ENCODE assay signal across 1 cellular context in genomic region chr18:644395-645004, GRCh38.
TF ChIP-seq lines count a peak whose summit lies in the region.

No MANE protein-coding gene starts in this region.

TF ChIP-seq in GM23338, 12 proteins besides CTCF, POLR2A, EP300 and RAD21 (continued from another document):
- TF ChIP-seq, protein P1, sequence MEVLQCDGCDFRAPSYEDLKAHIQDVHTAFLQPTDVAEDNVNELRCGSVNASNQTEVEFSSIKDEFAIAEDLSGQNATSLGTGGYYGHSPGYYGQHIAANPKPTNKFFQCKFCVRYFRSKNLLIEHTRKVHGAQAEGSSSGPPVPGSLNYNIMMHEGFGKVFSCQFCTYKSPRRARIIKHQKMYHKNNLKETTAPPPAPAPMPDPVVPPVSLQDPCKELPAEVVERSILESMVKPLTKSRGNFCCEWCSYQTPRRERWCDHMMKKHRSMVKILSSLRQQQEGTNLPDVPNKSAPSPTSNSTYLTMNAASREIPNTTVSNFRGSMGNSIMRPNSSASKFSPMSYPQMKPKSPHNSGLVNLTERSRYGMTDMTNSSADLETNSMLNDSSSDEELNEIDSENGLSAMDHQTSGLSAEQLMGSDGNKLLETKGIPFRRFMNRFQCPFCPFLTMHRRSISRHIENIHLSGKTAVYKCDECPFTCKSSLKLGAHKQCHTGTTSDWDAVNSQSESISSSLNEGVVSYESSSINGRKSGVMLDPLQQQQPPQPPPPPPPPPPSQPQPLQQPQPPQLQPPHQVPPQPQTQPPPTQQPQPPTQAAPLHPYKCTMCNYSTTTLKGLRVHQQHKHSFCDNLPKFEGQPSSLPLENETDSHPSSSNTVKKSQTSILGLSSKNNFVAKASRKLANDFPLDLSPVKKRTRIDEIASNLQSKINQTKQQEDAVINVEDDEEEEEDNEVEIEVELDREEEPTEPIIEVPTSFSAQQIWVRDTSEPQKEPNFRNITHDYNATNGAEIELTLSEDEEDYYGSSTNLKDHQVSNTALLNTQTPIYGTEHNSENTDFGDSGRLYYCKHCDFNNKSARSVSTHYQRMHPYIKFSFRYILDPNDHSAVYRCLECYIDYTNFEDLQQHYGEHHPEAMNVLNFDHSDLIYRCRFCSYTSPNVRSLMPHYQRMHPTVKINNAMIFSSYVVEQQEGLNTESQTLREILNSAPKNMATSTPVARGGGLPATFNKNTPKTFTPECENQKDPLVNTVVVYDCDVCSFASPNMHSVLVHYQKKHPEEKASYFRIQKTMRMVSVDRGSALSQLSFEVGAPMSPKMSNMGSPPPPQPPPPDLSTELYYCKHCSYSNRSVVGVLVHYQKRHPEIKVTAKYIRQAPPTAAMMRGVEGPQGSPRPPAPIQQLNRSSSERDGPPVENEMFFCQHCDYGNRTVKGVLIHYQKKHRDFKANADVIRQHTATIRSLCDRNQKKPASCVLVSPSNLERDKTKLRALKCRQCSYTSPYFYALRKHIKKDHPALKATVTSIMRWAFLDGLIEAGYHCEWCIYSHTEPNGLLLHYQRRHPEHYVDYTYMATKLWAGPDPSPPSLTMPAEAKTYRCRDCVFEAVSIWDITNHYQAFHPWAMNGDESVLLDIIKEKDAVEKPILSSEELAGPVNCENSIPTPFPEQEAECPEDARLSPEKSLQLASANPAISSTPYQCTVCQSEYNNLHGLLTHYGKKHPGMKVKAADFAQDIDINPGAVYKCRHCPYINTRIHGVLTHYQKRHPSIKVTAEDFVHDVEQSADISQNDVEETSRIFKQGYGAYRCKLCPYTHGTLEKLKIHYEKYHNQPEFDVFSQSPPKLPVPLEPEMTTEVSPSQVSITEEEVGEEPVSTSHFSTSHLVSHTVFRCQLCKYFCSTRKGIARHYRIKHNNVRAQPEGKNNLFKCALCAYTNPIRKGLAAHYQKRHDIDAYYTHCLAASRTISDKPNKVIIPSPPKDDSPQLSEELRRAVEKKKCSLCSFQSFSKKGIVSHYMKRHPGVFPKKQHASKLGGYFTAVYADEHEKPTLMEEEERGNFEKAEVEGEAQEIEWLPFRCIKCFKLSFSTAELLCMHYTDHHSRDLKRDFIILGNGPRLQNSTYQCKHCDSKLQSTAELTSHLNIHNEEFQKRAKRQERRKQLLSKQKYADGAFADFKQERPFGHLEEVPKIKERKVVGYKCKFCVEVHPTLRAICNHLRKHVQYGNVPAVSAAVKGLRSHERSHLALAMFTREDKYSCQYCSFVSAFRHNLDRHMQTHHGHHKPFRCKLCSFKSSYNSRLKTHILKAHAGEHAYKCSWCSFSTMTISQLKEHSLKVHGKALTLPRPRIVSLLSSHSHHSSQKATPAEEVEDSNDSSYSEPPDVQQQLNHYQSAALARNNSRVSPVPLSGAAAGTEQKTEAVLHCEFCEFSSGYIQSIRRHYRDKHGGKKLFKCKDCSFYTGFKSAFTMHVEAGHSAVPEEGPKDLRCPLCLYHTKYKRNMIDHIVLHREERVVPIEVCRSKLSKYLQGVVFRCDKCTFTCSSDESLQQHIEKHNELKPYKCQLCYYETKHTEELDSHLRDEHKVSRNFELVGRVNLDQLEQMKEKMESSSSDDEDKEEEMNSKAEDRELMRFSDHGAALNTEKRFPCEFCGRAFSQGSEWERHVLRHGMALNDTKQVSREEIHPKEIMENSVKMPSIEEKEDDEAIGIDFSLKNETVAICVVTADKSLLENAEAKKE (CRISPR knock-in tag; IDR thresholded peaks at IDR 0.05), result no peak
- TF ChIP-seq STAT1 (IDR thresholded peaks at IDR 0.05; ENCODE audit: unreplicated experiment), result no peak
- no peak for TF ChIP-seq ZNF331 (CRISPR knock-in tag; IDR thresholded peaks at IDR 0.05; ENCODE audit: low read depth)
- TF ChIP-seq NANOG (IDR thresholded peaks at IDR 0.05; ENCODE audit: borderline replicate concordance), result no peak
